2 cellular contexts compared by ENCODE assay signal in the genomic region with DNA sequence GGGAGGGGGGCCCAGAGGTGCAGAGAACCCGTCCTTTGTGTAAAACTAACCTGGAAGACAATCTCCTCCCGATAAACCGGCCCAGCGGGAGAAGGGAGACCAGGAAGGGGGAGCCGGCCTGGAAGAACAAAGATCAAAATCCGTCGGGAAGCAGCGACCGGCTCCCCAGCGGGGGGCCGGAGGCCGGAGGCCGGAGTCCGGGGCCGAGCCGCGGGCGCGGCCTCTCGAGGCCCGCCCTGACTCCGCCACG.
TF ChIP-seq lines count a peak whose summit lies in the region.

No MANE protein-coding gene starts in this region.

TF ChIP-seq in SK-N-SH, 30 proteins besides CTCF, POLR2A, EP300 and RAD21 (continued from another document):
- TF ChIP-seq, protein P1, sequence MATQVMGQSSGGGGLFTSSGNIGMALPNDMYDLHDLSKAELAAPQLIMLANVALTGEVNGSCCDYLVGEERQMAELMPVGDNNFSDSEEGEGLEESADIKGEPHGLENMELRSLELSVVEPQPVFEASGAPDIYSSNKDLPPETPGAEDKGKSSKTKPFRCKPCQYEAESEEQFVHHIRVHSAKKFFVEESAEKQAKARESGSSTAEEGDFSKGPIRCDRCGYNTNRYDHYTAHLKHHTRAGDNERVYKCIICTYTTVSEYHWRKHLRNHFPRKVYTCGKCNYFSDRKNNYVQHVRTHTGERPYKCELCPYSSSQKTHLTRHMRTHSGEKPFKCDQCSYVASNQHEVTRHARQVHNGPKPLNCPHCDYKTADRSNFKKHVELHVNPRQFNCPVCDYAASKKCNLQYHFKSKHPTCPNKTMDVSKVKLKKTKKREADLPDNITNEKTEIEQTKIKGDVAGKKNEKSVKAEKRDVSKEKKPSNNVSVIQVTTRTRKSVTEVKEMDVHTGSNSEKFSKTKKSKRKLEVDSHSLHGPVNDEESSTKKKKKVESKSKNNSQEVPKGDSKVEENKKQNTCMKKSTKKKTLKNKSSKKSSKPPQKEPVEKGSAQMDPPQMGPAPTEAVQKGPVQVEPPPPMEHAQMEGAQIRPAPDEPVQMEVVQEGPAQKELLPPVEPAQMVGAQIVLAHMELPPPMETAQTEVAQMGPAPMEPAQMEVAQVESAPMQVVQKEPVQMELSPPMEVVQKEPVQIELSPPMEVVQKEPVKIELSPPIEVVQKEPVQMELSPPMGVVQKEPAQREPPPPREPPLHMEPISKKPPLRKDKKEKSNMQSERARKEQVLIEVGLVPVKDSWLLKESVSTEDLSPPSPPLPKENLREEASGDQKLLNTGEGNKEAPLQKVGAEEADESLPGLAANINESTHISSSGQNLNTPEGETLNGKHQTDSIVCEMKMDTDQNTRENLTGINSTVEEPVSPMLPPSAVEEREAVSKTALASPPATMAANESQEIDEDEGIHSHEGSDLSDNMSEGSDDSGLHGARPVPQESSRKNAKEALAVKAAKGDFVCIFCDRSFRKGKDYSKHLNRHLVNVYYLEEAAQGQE (IDR thresholded peaks at IDR 0.05; ENCODE audit: low read depth, low read length): no peak
- TF ChIP-seq GABPA (IDR thresholded peaks at IDR 0.05; ENCODE audit: low read depth) (no peak), EZH2phosphoT487 (IDR thresholded peaks at IDR 0.05; ENCODE audit: borderline replicate concordance, low read depth) (no peak), GATA2 (CRISPR knock-in tag; IDR thresholded peaks at IDR 0.05) (no peak), YY1 (IDR thresholded peaks at IDR 0.05; ENCODE audit: low read depth) (no peak), TEAD4 (IDR thresholded peaks at IDR 0.05; ENCODE audit: borderline replicate concordance, insufficient read depth) (no peak), POLR2AphosphoS5 (IDR thresholded peaks at IDR 0.05; ENCODE audit: low read depth, low read length) (no peak), FOSL2 (IDR thresholded peaks at IDR 0.05; ENCODE audit: borderline replicate concordance, low read depth) (no peak)

TF ChIP-seq in SK-N-SH treated with all-trans-retinoic acid at 6 μM for 48 hours, 23 proteins besides CTCF, POLR2A, EP300 and RAD21 (continued from another document):
- TF ChIP-seq, protein P2, sequence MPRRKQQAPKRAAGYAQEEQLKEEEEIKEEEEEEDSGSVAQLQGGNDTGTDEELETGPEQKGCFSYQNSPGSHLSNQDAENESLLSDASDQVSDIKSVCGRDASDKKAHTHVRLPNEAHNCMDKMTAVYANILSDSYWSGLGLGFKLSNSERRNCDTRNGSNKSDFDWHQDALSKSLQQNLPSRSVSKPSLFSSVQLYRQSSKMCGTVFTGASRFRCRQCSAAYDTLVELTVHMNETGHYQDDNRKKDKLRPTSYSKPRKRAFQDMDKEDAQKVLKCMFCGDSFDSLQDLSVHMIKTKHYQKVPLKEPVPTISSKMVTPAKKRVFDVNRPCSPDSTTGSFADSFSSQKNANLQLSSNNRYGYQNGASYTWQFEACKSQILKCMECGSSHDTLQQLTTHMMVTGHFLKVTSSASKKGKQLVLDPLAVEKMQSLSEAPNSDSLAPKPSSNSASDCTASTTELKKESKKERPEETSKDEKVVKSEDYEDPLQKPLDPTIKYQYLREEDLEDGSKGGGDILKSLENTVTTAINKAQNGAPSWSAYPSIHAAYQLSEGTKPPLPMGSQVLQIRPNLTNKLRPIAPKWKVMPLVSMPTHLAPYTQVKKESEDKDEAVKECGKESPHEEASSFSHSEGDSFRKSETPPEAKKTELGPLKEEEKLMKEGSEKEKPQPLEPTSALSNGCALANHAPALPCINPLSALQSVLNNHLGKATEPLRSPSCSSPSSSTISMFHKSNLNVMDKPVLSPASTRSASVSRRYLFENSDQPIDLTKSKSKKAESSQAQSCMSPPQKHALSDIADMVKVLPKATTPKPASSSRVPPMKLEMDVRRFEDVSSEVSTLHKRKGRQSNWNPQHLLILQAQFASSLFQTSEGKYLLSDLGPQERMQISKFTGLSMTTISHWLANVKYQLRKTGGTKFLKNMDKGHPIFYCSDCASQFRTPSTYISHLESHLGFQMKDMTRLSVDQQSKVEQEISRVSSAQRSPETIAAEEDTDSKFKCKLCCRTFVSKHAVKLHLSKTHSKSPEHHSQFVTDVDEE (CRISPR knock-in tag; IDR thresholded peaks at IDR 0.05): no peak
- TF ChIP-seq OSR1 (CRISPR knock-in tag; IDR thresholded peaks at IDR 0.05) (no peak), ESRRG (CRISPR knock-in tag; IDR thresholded peaks at IDR 0.05) (no peak), ZFP30 (CRISPR knock-in tag; IDR thresholded peaks at IDR 0.05) (no peak), PPARA (CRISPR knock-in tag; IDR thresholded peaks at IDR 0.05; ENCODE audit: borderline replicate concordance) (no peak)
